15 cellular contexts compared by ENCODE assay signal in the genomic region with DNA sequence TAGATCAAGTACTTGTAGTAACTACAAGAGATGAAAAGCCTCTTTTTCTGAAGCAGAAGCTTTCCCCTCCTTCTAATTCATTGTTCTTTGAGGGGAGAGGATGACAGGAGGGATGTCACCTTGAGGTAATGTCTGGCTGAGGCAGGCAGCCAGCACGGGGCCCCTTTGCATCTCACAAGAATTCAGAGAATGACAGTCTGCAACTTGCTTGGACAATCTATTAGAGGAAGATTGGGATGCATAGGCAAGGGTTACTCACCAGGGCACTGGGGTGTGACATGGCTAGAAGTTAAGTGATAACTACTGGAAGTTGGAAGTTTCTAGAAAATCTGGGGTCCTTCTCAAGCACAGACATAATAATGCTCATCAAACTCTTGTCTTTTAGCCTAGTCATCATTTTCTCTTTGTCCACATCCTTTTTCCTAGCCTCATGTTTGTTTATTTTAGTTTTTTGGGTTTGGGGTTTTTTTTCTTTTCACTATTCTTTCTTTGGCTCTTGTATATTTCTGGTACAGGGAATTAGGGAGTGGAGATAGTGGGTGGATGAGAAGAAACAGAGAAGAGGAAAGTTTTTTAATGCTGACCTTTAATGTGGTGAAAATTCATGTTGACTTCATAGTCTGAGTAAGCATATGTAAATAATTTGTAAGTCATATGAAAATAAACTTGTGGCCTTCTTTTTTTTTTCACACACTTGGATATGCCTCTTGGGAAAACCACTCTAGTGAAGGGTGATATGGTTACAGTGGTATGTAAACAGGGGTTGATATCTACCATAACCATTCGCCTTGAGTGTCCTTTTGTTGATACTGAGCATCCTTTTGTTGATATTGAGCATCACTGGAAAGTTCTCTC. TPM values are rescaled to one million over a fixed set of nuclear protein-coding genes. Genes with fewer than 3 reads are reported as not detected.
DNase-seq lines count a peak whose midpoint lies in the region; ATAC-seq, FAIRE-seq and TF ChIP-seq lines count a peak whose summit lies in the region.
"Had no signal": no experiment of that assay in that cellular context is flagged by ENCODE, and none has a peak within 500 bp of the region (broad histone marks: within the 10 kb centered on the region; RNA-seq: fewer than 3 reads in every experiment).

No MANE protein-coding gene starts in this region.

- DNase-seq in EH (ENCODE audit: low read depth) (peak; percentile 88), RCC 7860 (ENCODE audit: low spot score) (peak; percentile 71), fibroblast of mammary gland (ENCODE audit: low read depth) (peak; percentile 83), sigmoid colon (no peak), NCI-H1092 (lab: John Stamatoyannopoulos, UW) (no peak)
- DNase-seq in effector CD8-positive, alpha-beta T cell (lab: John Stamatoyannopoulos, UW) = no peak
- DNase-seq: activated CD4-positive, alpha-beta T cell treated with anti-CD3 and anti-CD28 coated beads, Interleukin-2, amount 50 U/mL, for 48 hours; activated effector memory CD4-positive, alpha-beta T cell treated with Interleukin-2 at 50 U/mL for 16 hours; foreskin melanocyte; left ventricle myocardium superior; NCI-H2081; nucleus accumbens; stimulated activated CD4-positive, alpha-beta T cell treated with anti-CD3 and anti-CD28 coated beads, Interleukin-4, amount 100 ng/mL, for 24 hours had no signal

- H3K27ac ChIP-seq in sigmoid colon = peak overlapping the region in 3 of 4 donors; percentile 50 to 88 (median 80)

- WGBS in sigmoid colon, 2 donors = 79 to 84% methylated on average over 2 of the region's 2 CpGs

- peaks cover 0 to 87% (median 72%) of the 10 kb centered on the region in 4 donors for H3K4me1 ChIP-seq in sigmoid colon

- no peak for TF ChIP-seq EP300 in sigmoid colon (IDR thresholded peaks at IDR 0.05)

- intact Hi-C loops in sigmoid colon (cut with DNase I) = no loop called here

- no peaks in the 10 kb centered on the region for H3K9me3 ChIP-seq in sigmoid colon

- no peaks in the 10 kb centered on the region for H3K36me3 ChIP-seq in sigmoid colon

- TF ChIP-seq CTCF in fibroblast of mammary gland (conservative IDR thresholded peaks at IDR 0.05; ENCODE audit: control insufficient read depth, insufficient read depth, low read depth, low read length) (no peak), sigmoid colon (IDR thresholded peaks at IDR 0.05) (no peak)

- ATAC-seq in HG03175 (IDR thresholded peaks at IDR 0.05; ENCODE audit: unreplicated experiment) = no peak
- ATAC-seq in GM19397 (IDR thresholded peaks at IDR 0.05; ENCODE audit: unreplicated experiment) = no peak
- ATAC-seq: left ventricle myocardium superior had no signal

- H3K4me3 ChIP-seq in fibroblast of mammary gland (ENCODE audit: control insufficient read depth, low read depth, low read length) (no peak overlapping the region), sigmoid colon (no peak overlapping the region)

- peak; percentile 59 for FAIRE-seq in RCC 7860 (lab: Jason Lieb, UNC)

- no peak for TF ChIP-seq POLR2A in sigmoid colon (IDR thresholded peaks at IDR 0.05)

- no peaks in the 10 kb centered on the region for H3K27me3 ChIP-seq in sigmoid colon

RNA-seq across cellular contexts. Expression of a gene that starts 55.1 kb away (rescaled TPM):
- 10 to 100 TPM; 17.9 to 36.6 (median 22.1) TPM for total RNA-seq in sigmoid colon
- polyA plus RNA-seq in sigmoid colon = 10 to 100 TPM in 2 of 3 donors, 1 to 10 TPM in 1; 4.8 to 12.5 (median 10.4) TPM

RNA-seq across cellular contexts. Expression of a gene that starts 55.5 kb away (rescaled TPM):
- total RNA-seq in sigmoid colon = 1 to 10 TPM; 5.0 to 8.9 (median 7.3) TPM
- polyA plus RNA-seq in sigmoid colon = 10 to 100 TPM; 10.2 to 25.3 (median 11.3) TPM

Comparison
In these comparisons a context has a peak if more than half of its experiments do, and no peak if none do; other contexts are left out.
1. DNase-seq: peak in EH (single experiment), RCC 7860 (single experiment) and fibroblast of mammary gland (single experiment); none in sigmoid colon (single experiment), effector CD8-positive, alpha-beta T cell (single experiment) and NCI-H1092 (single experiment).